In the genomic region with DNA sequence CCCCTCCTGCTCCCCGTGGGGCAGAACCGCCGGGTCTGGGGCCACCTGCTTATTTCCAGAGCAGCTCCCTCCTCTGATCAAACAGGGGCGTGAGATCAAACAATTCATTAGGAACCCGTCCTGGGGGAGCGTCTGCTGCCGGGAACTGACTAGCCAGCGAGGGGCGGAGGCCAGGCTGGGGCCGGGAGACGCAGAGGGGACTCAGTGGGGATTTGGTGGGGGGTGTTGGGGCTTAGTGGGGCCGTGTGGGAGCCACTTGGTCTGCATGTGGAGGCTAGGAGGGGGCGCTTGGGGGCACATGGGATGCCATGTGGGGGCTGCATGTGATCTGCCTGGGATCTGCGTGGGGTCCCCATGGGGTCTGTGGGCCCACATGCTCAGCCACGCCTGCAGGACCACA, we compare ENCODE assay signal across 20 cellular contexts. TPM values are rescaled to one million over a fixed set of nuclear protein-coding genes. Genes with fewer than 3 reads are reported as not detected.
DNase-seq lines count a peak whose midpoint lies in the region; ATAC-seq, FAIRE-seq and TF ChIP-seq lines count a peak whose summit lies in the region.
"Had no signal": no experiment of that assay in that cellular context is flagged by ENCODE, and none has a peak within 500 bp of the region (broad histone marks: within the 10 kb centered on the region; RNA-seq: fewer than 3 reads in every experiment).

No MANE protein-coding gene starts in this region.

- FAIRE-seq in HepG2 (lab: Jason Lieb, UNC): no peak
- FAIRE-seq: D721Med, G401.6, GM12891, K562 had no signal

- TF ChIP-seq EP300 in HepG2 (IDR thresholded peaks at IDR 0.05; ENCODE audit: low read depth in 2 of 2, low read length in 2 of 2) (no peak), HepG2 (CRISPR knock-in tag; IDR thresholded peaks at IDR 0.05; ENCODE audit: borderline replicate concordance) (no peak)

- H3K36me3 Mint-ChIP-seq in natural killer cell: no peaks in the 10 kb centered on the region
- H3K36me3 Mint-ChIP-seq: CD4-positive, CD25-positive, alpha-beta regulatory T cell; CD8-positive, alpha-beta memory T cell had no signal

- TF ChIP-seq RAD21 in HepG2 (CRISPR knock-in tag; IDR thresholded peaks at IDR 0.05): no peak

- in situ Hi-C loops in HepG2 (cut with HindIII; ENCODE audit: extremely low pct_ligation_motif_present, low pct_unique_long_range_greater_than_20kb): no loop called here

- peak overlapping the region; percentile 67 for H2BK15ac ChIP-seq in neuronal stem cell (ENCODE audit: low read length)

- intact Hi-C loops in HepG2 (cut with micrococcal nuclease; ENCODE audit: unreplicated experiment) (no loop called here), right lobe of liver (cut with DNase I) (no loop called here), spleen (cut with DNase I; ENCODE audit: low total_unique reads) (no loop called here), natural killer cell (cut with micrococcal nuclease) (no loop called here)

- no peak overlapping the region for H3K14ac ChIP-seq in neuronal stem cell (ENCODE audit: low read length)

- H3K36me3 ChIP-seq in HepG2 (replicated peaks in 1 of 2; ENCODE audit: control insufficient read depth in 1 of 2, insufficient read depth in 2 of 2, low read length in 2 of 2): no peaks in the 10 kb centered on the region
- H3K36me3 ChIP-seq in right lobe of liver: no peaks in the 10 kb centered on the region
- no peaks in the 10 kb centered on the region for H3K36me3 ChIP-seq in neuronal stem cell (replicated peaks in 1 of 2; ENCODE audit: control insufficient read depth in 2 of 2, insufficient read depth in 2 of 2, low read length in 2 of 2)
- H3K36me3 ChIP-seq in spleen: no peaks in the 10 kb centered on the region

- H3K4me1 ChIP-seq in HepG2 (ENCODE audit: insufficient read depth, low read length): no peaks in the 10 kb centered on the region
- H3K4me1 ChIP-seq in right lobe of liver: peaks cover 0 to 26% (median 11%) of the 10 kb centered on the region in 4 donors
- H3K4me1 ChIP-seq in neuronal stem cell (ENCODE audit: control insufficient read depth in 2 of 2, insufficient read depth in 1 of 2, low read depth in 1 of 2, low read length in 2 of 2): no peaks in the 10 kb centered on the region
- H3K4me1 ChIP-seq in spleen: no peaks in the 10 kb centered on the region
- H3K4me1 ChIP-seq: Caco-2 had no signal

- H4K91ac ChIP-seq in neuronal stem cell (ENCODE audit: low read depth, low read length, poor library complexity): no peak overlapping the region

- DNase-seq in HepG2 (ENCODE audit: low spot score): no peak
- DNase-seq in right lobe of liver: no peak
- DNase-seq in NCI-H69 (lab: John Stamatoyannopoulos, UW): peak; percentile 54
- no peak for DNase-seq in neuronal stem cell (ENCODE audit: low spot score)
- no peak for DNase-seq in spleen
- no peak for DNase-seq in natural killer cell
- DNase-seq: 8988T; C1 segment of cervical spinal cord; Caco-2; CD4-positive, CD25-positive, alpha-beta regulatory T cell; CD8-positive, alpha-beta memory T cell; H9 had no signal

- no peak overlapping the region for H2BK5ac ChIP-seq in neuronal stem cell (ENCODE audit: low read length)

- H3K4me2 ChIP-seq in HepG2 (ENCODE audit: low read depth, low read length): no peak overlapping the region
- H3K4me2 ChIP-seq in neuronal stem cell (ENCODE audit: insufficient read depth, low read length, poor library complexity, severe bottlenecking): no peak overlapping the region
- H3K4me2 ChIP-seq: GM23338 had no signal

- WGBS in HepG2 (ENCODE audit: low lambda C conversion rate): 9% methylated on average over 6 of the region's 15 CpGs
- WGBS in right lobe of liver (ENCODE audit: insufficient coverage, low coverage, low lambda C conversion rate, missing lambda C conversion rate): 67% methylated on average over 6 of the region's 15 CpGs
- WGBS in neuronal stem cell (ENCODE audit: extremely low coverage in 2 of 2, insufficient read length in 2 of 2, insufficient replicate concordance in 1 of 2), 2 donors: no CpG with 5 or more reads among the region's 15 CpGs
- 57 to 75% (median 60%) methylated on average over 14 to 15 of the region's 15 CpGs for WGBS in spleen, 5 donors

- no peaks in the 10 kb centered on the region for H3K4me1 Mint-ChIP-seq in natural killer cell
- H3K4me1 Mint-ChIP-seq: CD4-positive, CD25-positive, alpha-beta regulatory T cell; CD8-positive, alpha-beta memory T cell had no signal

- H3K9me3 ChIP-seq in HepG2 (ENCODE audit: low read length) (no peaks in the 10 kb centered on the region), right lobe of liver (no peaks in the 10 kb centered on the region), neuronal stem cell (replicated peaks in 1 of 2; ENCODE audit: control insufficient read depth in 2 of 2, insufficient read depth in 1 of 2, low read depth in 1 of 2, low read length in 2 of 2) (peaks cover 0 to 2% of the 10 kb centered on the region in 2 donors), spleen (no peaks in the 10 kb centered on the region)
- H3K9me3 ChIP-seq: Caco-2 had no signal

- no peak overlapping the region for H3K4ac ChIP-seq in neuronal stem cell (ENCODE audit: low read length)

- no peak for TF ChIP-seq POLR2A in HepG2 (IDR thresholded peaks at IDR 0.05; ENCODE audit: insufficient read depth in 1 of 2, low read depth in 2 of 2, low read length in 2 of 2)
- no peak for TF ChIP-seq POLR2A in right lobe of liver (IDR thresholded peaks at IDR 0.05)
- no peak for TF ChIP-seq POLR2A in spleen (IDR thresholded peaks at IDR 0.05)

- H3K27me3 ChIP-seq in HepG2 (ENCODE audit: control insufficient read depth in 1 of 2, insufficient read depth in 2 of 2, low read length in 2 of 2) (peaks cover 12 to 57% of the 10 kb centered on the region in 2 experiments), right lobe of liver (no peaks in the 10 kb centered on the region), neuronal stem cell (ENCODE audit: control insufficient read depth in 3 of 3, insufficient read depth in 3 of 3, low read depth in 1 of 3, low read length in 3 of 3) (peaks cover 0 to 33% (median 0%) of the 10 kb centered on the region in 3 experiments), spleen (replicated peaks in 1 of 7) (peaks cover 0 to 63% (median 9%) of the 10 kb centered on the region in 7 donors)

- H3K4me3 Mint-ChIP-seq in natural killer cell: no peak overlapping the region
- H3K4me3 Mint-ChIP-seq: CD4-positive, CD25-positive, alpha-beta regulatory T cell; CD8-positive, alpha-beta memory T cell; GM23338; H9 had no signal

- POLR2A ChIA-PET in HepG2 (lab: Yijun Ruan, JAX): no interaction called here

- no peaks in the 10 kb centered on the region for H3K79me2 ChIP-seq in HepG2 (ENCODE audit: insufficient read depth, low read length)

- H3K4me3 ChIP-seq in HepG2 (replicated peaks in 1 of 3; ENCODE audit: insufficient read depth in 1 of 3, low read depth in 2 of 3, low read length in 3 of 3): no peak overlapping the region
- H3K4me3 ChIP-seq in right lobe of liver: no peak overlapping the region
- no peak overlapping the region for H3K4me3 ChIP-seq in neuronal stem cell (ENCODE audit: low read length in 2 of 2)
- no peak overlapping the region for H3K4me3 ChIP-seq in spleen
- H3K4me3 ChIP-seq: GM23338, K562 had no signal

- 0 out of 2 replicates have a peak, but pooled peaks cover 6% of the 10 kb centered on the region for H4K20me1 ChIP-seq in HepG2 (ENCODE audit: insufficient read depth, low read length)

- no peak overlapping the region for H3K27ac Mint-ChIP-seq in natural killer cell
- H3K27ac Mint-ChIP-seq: CD4-positive, CD25-positive, alpha-beta regulatory T cell; CD8-positive, alpha-beta memory T cell; GM23338 had no signal

- H3K27ac ChIP-seq in HepG2 (ENCODE audit: extremely low read length, insufficient read depth, low read length) (no peak overlapping the region), right lobe of liver (no peak overlapping the region), neuronal stem cell (replicated peaks; ENCODE audit: low read length) (no peak overlapping the region), spleen (no peak overlapping the region)

- peaks cover 5% of the 10 kb centered on the region for H3K79me1 ChIP-seq in neuronal stem cell (ENCODE audit: low read depth, low read length)

- no peak overlapping the region for H4K8ac ChIP-seq in neuronal stem cell (ENCODE audit: low read depth, low read length)

- peak overlapping the region; percentile 56 for H2AK5ac ChIP-seq in neuronal stem cell (ENCODE audit: low read depth, low read length)

- H3K18ac ChIP-seq in neuronal stem cell (ENCODE audit: low read length): peak overlapping the region; percentile 64

- H3K9ac ChIP-seq in HepG2 (ENCODE audit: insufficient read depth, low read depth, low read length): no peak overlapping the region
- H3K9ac ChIP-seq in neuronal stem cell (ENCODE audit: low read depth, low read length, poor library complexity): no peak overlapping the region

- H2AFZ ChIP-seq in HepG2 (ENCODE audit: low read length) (no peak overlapping the region), neuronal stem cell (ENCODE audit: low read length) (no peak overlapping the region)
- H2AFZ ChIP-seq: GM23338 had no signal

- TF ChIP-seq CTCF in HepG2 (CRISPR knock-in tag; IDR thresholded peaks at IDR 0.05) (no peak), right lobe of liver (IDR thresholded peaks at IDR 0.05) (no peak), spleen (IDR thresholded peaks at IDR 0.05 in 8 of 11, conservative IDR thresholded peaks at IDR 0.05 in 3 of 11) (no peak), natural killer cell (IDR thresholded peaks at IDR 0.05) (no peak)

- no peaks in the 10 kb centered on the region for H3K9me3 Mint-ChIP-seq in natural killer cell
- H3K9me3 Mint-ChIP-seq: CD4-positive, CD25-positive, alpha-beta regulatory T cell; CD8-positive, alpha-beta memory T cell; GM23338; H9 had no signal

- peak overlapping the region; percentile 85 for H3K23ac ChIP-seq in neuronal stem cell (ENCODE audit: low read depth, low read length, poor library complexity)

- no peak overlapping the region for H2BK120ac ChIP-seq in neuronal stem cell (ENCODE audit: low read depth, low read length)

- CTCF ChIA-PET in HepG2 (lab: Yijun Ruan, JAX; ENCODE audit: low intra/inter-chr PET ratio, low total read pairs): no interaction called here

- H3K27me3 Mint-ChIP-seq in natural killer cell (ENCODE audit: low read depth in 2 of 2): no peaks in the 10 kb centered on the region
- H3K27me3 Mint-ChIP-seq: CD4-positive, CD25-positive, alpha-beta regulatory T cell; CD8-positive, alpha-beta memory T cell had no signal

- peak overlapping the region; percentile 58 for H2BK12ac ChIP-seq in neuronal stem cell (ENCODE audit: low read length)

- no TSS peak for BruUV-seq in HepG2 (replicated peaks; lab: Mats Ljungman, UMichigan)

- ATAC-seq in HepG2 (no peak), right lobe of liver (no peak), HG03045 (IDR thresholded peaks at IDR 0.05; ENCODE audit: unreplicated experiment) (no peak), natural killer cell (no peak)
- ATAC-seq: GM23338, K562 had no signal

RNA-seq across cellular contexts. Expression of a gene that starts 20.5 kb away (rescaled TPM):
- total RNA-seq in HepG2 (2016; rRNA removed; fragmentation: Illumina TruSeq; extraction: Trizol): 0.40 and 0.56 TPM in 2 replicates
- total RNA-seq in HepG2 (2016; cell fraction: cytosol; rRNA removed; fragmentation: Illumina TruSeq; extraction: Trizol; ENCODE audit: low read depth): under 0.01 TPM in 1 of 2 replicates, not detected in the other
- 0.30 and 0.52 TPM in 2 replicates for total RNA-seq in HepG2 (2016; cell fraction: insoluble cytoplasmic fraction; rRNA removed; fragmentation: Illumina TruSeq; extraction: Trizol)
- 0.17 and 0.22 TPM in 2 replicates for total RNA-seq in HepG2 (2016; cell fraction: membrane; rRNA removed; fragmentation: Illumina TruSeq; extraction: Trizol)
- total RNA-seq in HepG2 (2016; cell fraction: nucleus; rRNA removed; fragmentation: Illumina TruSeq; extraction: Trizol): 0.59 and 1.2 TPM in 2 replicates
- 1.8 and 3.0 TPM in 2 replicates for polyA plus RNA-seq in HepG2 (2011; rRNA removed)
- 1.9 and 2.4 TPM in 2 replicates for polyA plus RNA-seq in HepG2 (2011; cell fraction: cytosol; rRNA removed)
- polyA plus RNA-seq in HepG2 (2011; cell fraction: nucleus; rRNA removed): 13.0 and 15.5 TPM in 2 replicates
- polyA plus RNA-seq in HepG2 (2012): 0.21 and 1.4 TPM in 2 replicates
- 0.03 and 0.05 TPM in 2 replicates for polyA plus RNA-seq in HepG2 (2016; cell fraction: cytosol; fragmentation: Illumina TruSeq; extraction: Trizol; ENCODE audit: low read depth)
- 0.22 TPM in 2 replicates for polyA plus RNA-seq in HepG2 (2016; cell fraction: insoluble cytoplasmic fraction; fragmentation: Illumina TruSeq; extraction: Trizol; ENCODE audit: low read depth)
- polyA plus RNA-seq in HepG2 (2016; cell fraction: membrane; fragmentation: Illumina TruSeq; extraction: Trizol; ENCODE audit: low read depth): 0.10 and 0.14 TPM in 2 replicates
- polyA plus RNA-seq in HepG2 (2016; cell fraction: nucleus; fragmentation: Illumina TruSeq; extraction: Trizol; ENCODE audit: insufficient read depth, low read depth): 1.6 and 2.0 TPM in 2 replicates
- polyA minus RNA-seq in HepG2 (2011; rRNA and poly(A)+ RNA removed; ENCODE audit: low replicate concordance): 0.40 and 7.6 TPM in 2 replicates
- 3.0 and 3.5 TPM in 2 replicates for polyA minus RNA-seq in HepG2 (2011; cell fraction: cytosol; rRNA and poly(A)+ RNA removed)
- 2.7 and 4.5 TPM in 2 replicates for polyA minus RNA-seq in HepG2 (2011; cell fraction: nucleus; rRNA and poly(A)+ RNA removed)
- total RNA-seq in right lobe of liver: 10 to 100 TPM in 1 of 6 experiments, 1 to 10 TPM in 3, under 1 TPM in 2; 0.56 to 14.0 (median 5.0) TPM
- 21.5 TPM for polyA plus RNA-seq in neuronal stem cell (2013, experiment 1 of 2)
- 21.7 TPM for polyA plus RNA-seq in neuronal stem cell (2013, experiment 2 of 2)
- 1 to 10 TPM in 3 of 7 donors, under 1 TPM in 4; 0.33 to 2.1 (median 0.91) TPM for total RNA-seq in spleen
- 1 to 10 TPM in 1 of 3 donors, under 1 TPM in 2; 0.35 to 1.1 (median 0.39) TPM for polyA plus RNA-seq in spleen
- 1 to 10 TPM; 1.1 to 1.5 (median 1.3) TPM for total RNA-seq in natural killer cell

RNA-seq across cellular contexts. Expression of a gene that starts 36.4 kb away (rescaled TPM):
- total RNA-seq in HepG2 (2016; rRNA removed; fragmentation: Illumina TruSeq; extraction: Trizol) (0.09 TPM in 1 of 2 replicates, not detected in the other), right lobe of liver (not detected), spleen (not detected), natural killer cell (not detected)
- total RNA-seq in HepG2 (2016; cell fraction: cytosol; rRNA removed; fragmentation: Illumina TruSeq; extraction: Trizol; ENCODE audit: low read depth): 0.20 TPM in 1 of 2 replicates, not detected in the other
- not detected in 2 replicates for total RNA-seq in HepG2 (2016; cell fraction: insoluble cytoplasmic fraction; rRNA removed; fragmentation: Illumina TruSeq; extraction: Trizol)
- total RNA-seq in HepG2 (2016; cell fraction: membrane; rRNA removed; fragmentation: Illumina TruSeq; extraction: Trizol): not detected in 2 replicates
- 0.22 TPM in 1 of 2 replicates, not detected in the other for total RNA-seq in HepG2 (2016; cell fraction: nucleus; rRNA removed; fragmentation: Illumina TruSeq; extraction: Trizol)
- polyA plus RNA-seq in HepG2 (2011; rRNA removed) (not detected in 2 replicates), spleen (not detected)
- not detected in 2 replicates for polyA plus RNA-seq in HepG2 (2011; cell fraction: cytosol; rRNA removed)
- 0.13 TPM in 1 of 2 replicates, not detected in the other for polyA plus RNA-seq in HepG2 (2011; cell fraction: nucleus; rRNA removed)
- polyA plus RNA-seq in HepG2 (2012): not detected in 2 replicates
- polyA plus RNA-seq in HepG2 (2016; cell fraction: cytosol; fragmentation: Illumina TruSeq; extraction: Trizol; ENCODE audit: low read depth): not detected in 2 replicates
- polyA plus RNA-seq in HepG2 (2016; cell fraction: insoluble cytoplasmic fraction; fragmentation: Illumina TruSeq; extraction: Trizol; ENCODE audit: low read depth): not detected in 2 replicates
- polyA plus RNA-seq in HepG2 (2016; cell fraction: membrane; fragmentation: Illumina TruSeq; extraction: Trizol; ENCODE audit: low read depth): not detected in 2 replicates
- polyA plus RNA-seq in HepG2 (2016; cell fraction: nucleus; fragmentation: Illumina TruSeq; extraction: Trizol; ENCODE audit: insufficient read depth, low read depth): not detected in 2 replicates
- polyA minus RNA-seq in HepG2 (2011; rRNA and poly(A)+ RNA removed; ENCODE audit: low replicate concordance): not detected in 2 replicates
- not detected in 2 replicates for polyA minus RNA-seq in HepG2 (2011; cell fraction: cytosol; rRNA and poly(A)+ RNA removed)
- not detected in 2 replicates for polyA minus RNA-seq in HepG2 (2011; cell fraction: nucleus; rRNA and poly(A)+ RNA removed)
- polyA plus RNA-seq in neuronal stem cell (2013, experiment 1 of 2): not detected
- not detected for polyA plus RNA-seq in neuronal stem cell (2013, experiment 2 of 2)
- total RNA-seq: A673; Caco-2; CD4-positive, CD25-positive, alpha-beta regulatory T cell; CD8-positive, alpha-beta memory T cell; GM23338; H9; K562 had no signal
- polyA plus RNA-seq: AG04450; CD4-positive, CD25-positive, alpha-beta regulatory T cell; CD8-positive, alpha-beta memory T cell; GM23338; K562 had no signal

RNA-seq across cellular contexts. Expression of a gene that starts 59.9 kb away (rescaled TPM):
- total RNA-seq in HepG2 (2016; rRNA removed; fragmentation: Illumina TruSeq; extraction: Trizol): 0.14 and 0.49 TPM in 2 replicates
- total RNA-seq in HepG2 (2016; cell fraction: cytosol; rRNA removed; fragmentation: Illumina TruSeq; extraction: Trizol; ENCODE audit: low read depth): 0.18 TPM in 1 of 2 replicates, not detected in the other
- total RNA-seq in HepG2 (2016; cell fraction: insoluble cytoplasmic fraction; rRNA removed; fragmentation: Illumina TruSeq; extraction: Trizol): 0.22 TPM in 1 of 2 replicates, not detected in the other
- total RNA-seq in HepG2 (2016; cell fraction: membrane; rRNA removed; fragmentation: Illumina TruSeq; extraction: Trizol): 0.14 and 0.15 TPM in 2 replicates
- not detected in 2 replicates for total RNA-seq in HepG2 (2016; cell fraction: nucleus; rRNA removed; fragmentation: Illumina TruSeq; extraction: Trizol)
- 0.20 and 0.26 TPM in 2 replicates for polyA plus RNA-seq in HepG2 (2011; rRNA removed)
- polyA plus RNA-seq in HepG2 (2011; cell fraction: cytosol; rRNA removed): 0.55 and 0.79 TPM in 2 replicates
- polyA plus RNA-seq in HepG2 (2011; cell fraction: nucleus; rRNA removed): 0.55 and 0.62 TPM in 2 replicates
- 1.3 and 2.0 TPM in 2 replicates for polyA plus RNA-seq in HepG2 (2012)
- not detected in 2 replicates for polyA plus RNA-seq in HepG2 (2016; cell fraction: cytosol; fragmentation: Illumina TruSeq; extraction: Trizol; ENCODE audit: low read depth)
- polyA plus RNA-seq in HepG2 (2016; cell fraction: insoluble cytoplasmic fraction; fragmentation: Illumina TruSeq; extraction: Trizol; ENCODE audit: low read depth): not detected in 2 replicates
- 0.18 TPM in 1 of 2 replicates, not detected in the other for polyA plus RNA-seq in HepG2 (2016; cell fraction: membrane; fragmentation: Illumina TruSeq; extraction: Trizol; ENCODE audit: low read depth)
- 0.36 TPM in 1 of 2 replicates, not detected in the other for polyA plus RNA-seq in HepG2 (2016; cell fraction: nucleus; fragmentation: Illumina TruSeq; extraction: Trizol; ENCODE audit: insufficient read depth, low read depth)
- 0.26 and 1.1 TPM in 2 replicates for polyA minus RNA-seq in HepG2 (2011; rRNA and poly(A)+ RNA removed; ENCODE audit: low replicate concordance)
- 0.44 and 0.59 TPM in 2 replicates for polyA minus RNA-seq in HepG2 (2011; cell fraction: cytosol; rRNA and poly(A)+ RNA removed)
- polyA minus RNA-seq in HepG2 (2011; cell fraction: nucleus; rRNA and poly(A)+ RNA removed): 0.26 TPM in 1 of 2 replicates, not detected in the other
- total RNA-seq in right lobe of liver: not detected
- not detected for polyA plus RNA-seq in neuronal stem cell (2013, experiment 1 of 2)
- not detected for polyA plus RNA-seq in neuronal stem cell (2013, experiment 2 of 2)
- not detected for total RNA-seq in spleen
- polyA plus RNA-seq in spleen: not detected
- not detected for total RNA-seq in natural killer cell
- total RNA-seq: A673; CD4-positive, CD25-positive, alpha-beta regulatory T cell; CD8-positive, alpha-beta memory T cell; K562 had no signal
- polyA plus RNA-seq: AG04450; CD4-positive, CD25-positive, alpha-beta regulatory T cell; CD8-positive, alpha-beta memory T cell; K562 had no signal
